Comparison of ENCODE assay signal across 13 cellular contexts in the genomic region with DNA sequence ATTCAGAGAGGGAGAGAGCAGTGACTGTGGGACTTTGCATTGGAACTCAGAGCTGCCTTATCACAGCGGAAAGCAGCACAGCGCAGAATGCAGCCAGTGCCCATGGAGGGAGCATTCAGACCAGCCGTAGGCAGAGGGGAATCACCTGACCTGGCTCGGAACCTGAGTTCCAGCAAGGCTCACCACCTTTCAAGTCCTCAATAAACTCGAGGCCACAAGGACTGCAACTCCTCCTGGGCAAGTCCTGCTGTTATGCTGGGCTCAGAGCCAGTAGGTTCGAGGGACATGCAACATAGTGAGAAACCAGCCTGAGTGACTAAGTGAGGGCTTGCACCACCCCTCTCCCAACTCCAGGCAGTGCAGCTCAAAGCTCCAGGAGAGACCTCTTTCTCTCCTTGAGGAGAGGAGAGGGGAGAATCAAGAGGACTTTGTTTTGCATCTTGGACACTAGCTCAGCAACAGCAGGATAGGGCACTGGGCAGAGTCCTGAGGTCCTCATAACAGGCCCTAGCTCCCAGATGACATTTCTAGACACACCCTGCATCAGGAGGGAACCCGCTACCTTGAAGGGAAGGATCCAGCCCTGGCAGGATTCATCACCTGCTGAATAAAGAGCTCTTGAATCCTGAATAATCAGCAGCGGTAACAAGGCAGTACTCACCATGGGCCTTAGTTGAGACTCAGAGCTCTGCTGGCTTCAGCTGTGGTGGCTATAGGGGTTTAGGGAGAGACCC.
DNase-seq lines count a peak whose midpoint lies in the region; ATAC-seq and TF ChIP-seq lines count a peak whose summit lies in the region.
"Had no signal": no experiment of that assay in that cellular context is flagged by ENCODE, and none has a peak within 500 bp of the region (broad histone marks: within the 10 kb centered on the region; RNA-seq: fewer than 3 reads in every experiment).

No MANE protein-coding gene starts in this region.

- peak overlapping the region; percentile 32; the same call in 1 of the 2 replicates for H2BK120ac ChIP-seq in IMR-90 (ENCODE audit: low read depth, low read length)

- H3K36me3 ChIP-seq in IMR-90 (ENCODE audit: control insufficient read depth, insufficient read depth, low read length): no peaks in the 10 kb centered on the region

- H3K4me3 ChIP-seq in IMR-90 (ENCODE audit: insufficient read depth, low read depth, low read length): no peak overlapping the region
- H3K4me3 ChIP-seq in epithelial cell of esophagus (ENCODE audit: low read length): no peak overlapping the region

- BruUV-seq in IMR-90 (replicated peaks; lab: Mats Ljungman, UMichigan): no TSS peak

- no peak overlapping the region for H3K9ac ChIP-seq in IMR-90 (ENCODE audit: low read depth, low read length)

- H3K4ac ChIP-seq in IMR-90 (ENCODE audit: low read depth, low read length): peak overlapping the region; percentile 55

- in situ Hi-C loops in IMR-90 (cut with MboI; ENCODE audit: low sequenced_read_pairs): no loop called here

- H2AK5ac ChIP-seq in IMR-90 (ENCODE audit: low read depth, low read length): peak overlapping the region; percentile 59; the same call in 1 of the 2 replicates

- H3K27me3 ChIP-seq in IMR-90 (ENCODE audit: control insufficient read depth, insufficient read depth, low read length): peaks cover 13% of the 10 kb centered on the region

- CTCF ChIA-PET in IMR-90 (lab: Yijun Ruan, JAX): no interaction called here

- H2BK5ac ChIP-seq in IMR-90 (ENCODE audit: low read depth, low read length, poor library complexity, severe bottlenecking): no peak overlapping the region

- peaks cover 11% of the 10 kb centered on the region for H3K4me1 ChIP-seq in IMR-90 (ENCODE audit: control insufficient read depth, insufficient read depth, low read length)

- no peaks in the 10 kb centered on the region for H3K79me1 ChIP-seq in IMR-90 (ENCODE audit: low read depth in 1 of 2, low read length in 2 of 2)

- POLR2A ChIA-PET in IMR-90 (lab: Charles Lee; ENCODE audit: unreplicated experiment): no interaction called here

- no peak overlapping the region for H4K5ac ChIP-seq in IMR-90 (ENCODE audit: low read depth, low read length)

- TF ChIP-seq CTCF in IMR-90 (conservative IDR thresholded peaks at IDR 0.05; ENCODE audit: low read depth, low read length) (no peak), epithelial cell of esophagus (IDR thresholded peaks at IDR 0.05; ENCODE audit: insufficient read depth, low read depth, low read length, missing control alignments) (peak; percentile 16)

- H3K9me1 ChIP-seq in IMR-90 (ENCODE audit: insufficient read depth, low read length): peaks cover 15% of the 10 kb centered on the region

- peaks cover 8% of the 10 kb centered on the region; the same call in 1 of the 2 replicates for H3K9me3 ChIP-seq in IMR-90 (ENCODE audit: control insufficient read depth, insufficient read depth, low read length)

- no peaks in the 10 kb centered on the region for H4K20me1 ChIP-seq in IMR-90 (ENCODE audit: insufficient read depth, low read length)

- no peak for TF ChIP-seq RAD21 in IMR-90 (IDR thresholded peaks at IDR 0.05; ENCODE audit: low read length)

- H2BK20ac ChIP-seq in IMR-90 (ENCODE audit: low read depth, low read length): peak overlapping the region; percentile 29; the same call in 1 of the 2 replicates

- no peak overlapping the region for H2AK9ac ChIP-seq in IMR-90 (replicated peaks; ENCODE audit: low read depth, low read length, poor library complexity)

- H3K27ac ChIP-seq in IMR-90 (ENCODE audit: insufficient read depth, low read length): no peak overlapping the region

- H2BK15ac ChIP-seq in IMR-90 (ENCODE audit: low read depth, low read length): peak overlapping the region; percentile 52; the same call in 1 of the 3 replicates

- no peak overlapping the region for H3K56ac ChIP-seq in IMR-90 (ENCODE audit: extremely low read depth, insufficient read depth, low read length)

- ATAC-seq in IMR-90 (ENCODE audit: low read depth) (peak; percentile 68), GM21786 (IDR thresholded peaks at IDR 0.05; ENCODE audit: unreplicated experiment) (no peak)
- ATAC-seq: stimulated activated naive CD8-positive, alpha-beta T cell treated with anti-CD3 and anti-CD28 coated beads, Interleukin-15, amount 100 ng/mL, for 72 hours had no signal

- H4K91ac ChIP-seq in IMR-90 (ENCODE audit: insufficient read depth, low read depth, low read length): 0 out of 2 replicates have a peak overlapping the region, but pooled peaks have one; percentile 4

- H3K18ac ChIP-seq in IMR-90 (ENCODE audit: low read depth, low read length): no peak overlapping the region

- no peak overlapping the region for H4K8ac ChIP-seq in IMR-90 (ENCODE audit: low read depth in 2 of 2, low read length in 2 of 2)

- H3K14ac ChIP-seq in IMR-90 (replicated peaks; ENCODE audit: low read depth, low read length): 0 out of 2 replicates have a peak overlapping the region, but pooled peaks have one; percentile 35

- no peak overlapping the region for H3K4me2 ChIP-seq in IMR-90 (ENCODE audit: low read depth, low read length)

- no peak overlapping the region for H3K23ac ChIP-seq in IMR-90 (ENCODE audit: low read depth, low read length)

- no peak for TF ChIP-seq POLR2A in IMR-90 (IDR thresholded peaks at IDR 0.05; ENCODE audit: low read depth, low read length)

- dilution Hi-C loops in IMR-90 (cut with HindIII; ENCODE audit: low sequenced_read_pairs, unreplicated experiment): no loop called here

- WGBS in IMR-90 (ENCODE audit: extremely low coverage in 2 of 2, insufficient read length in 1 of 2), 2 experiments: 100% methylated on average over 2 of the region's 8 CpGs; no CpG with 5 or more reads in 1 of the 2 experiments

- H2AFZ ChIP-seq in IMR-90 (replicated peaks; ENCODE audit: low read length, poor library complexity): peak overlapping the region; percentile 34

- DNase-seq in EH (ENCODE audit: low read depth): peak; percentile 66
- DNase-seq in IMR-90: peak; percentile 75
- DNase-seq in epithelial cell of esophagus (ENCODE audit: low read depth): peak; percentile 71
- peak; percentile 77 for DNase-seq in myocyte (ENCODE audit: low read depth)
- DNase-seq in MV-4-11 (lab: John Stamatoyannopoulos, UW): no peak
- no peak for DNase-seq in HT-29 (ENCODE audit: low spot score)
- DNase-seq: COR-L47; hypothalamus; NCI-H1436 treated with DMSO at 0.1 percent for 48 hours; NK-92 treated with Interleukin-12 subunit alpha and Interleukin-12 subunit beta, amount 100 ng/mL, for 24 hours; stimulated activated CD4-positive, alpha-beta T cell treated with anti-CD3 and anti-CD28 coated beads, Interleukin-4, amount 100 ng/mL, for 4 hours; stimulated activated naive CD8-positive, alpha-beta T cell treated with anti-CD3 and anti-CD28 coated beads, Interleukin-15, amount 100 ng/mL, for 72 hours had no signal

- intact Hi-C loops in IMR-90 (cut with micrococcal nuclease): no loop called here

TF ChIP-seq in IMR-90, 13 proteins besides CTCF, POLR2A, EP300 and RAD21:
- TF ChIP-seq MXI1 (IDR thresholded peaks at IDR 0.05; ENCODE audit: borderline replicate concordance, low read depth, low read length) (no peak), RCOR1 (IDR thresholded peaks at IDR 0.05; ENCODE audit: insufficient replicate concordance, low read length) (no peak), BHLHE40 (IDR thresholded peaks at IDR 0.05; ENCODE audit: low read depth, low read length) (no peak), CEBPB (IDR thresholded peaks at IDR 0.05; ENCODE audit: low read depth, low read length) (peak; percentile 49)
- TF ChIP-seq, protein P1, sequence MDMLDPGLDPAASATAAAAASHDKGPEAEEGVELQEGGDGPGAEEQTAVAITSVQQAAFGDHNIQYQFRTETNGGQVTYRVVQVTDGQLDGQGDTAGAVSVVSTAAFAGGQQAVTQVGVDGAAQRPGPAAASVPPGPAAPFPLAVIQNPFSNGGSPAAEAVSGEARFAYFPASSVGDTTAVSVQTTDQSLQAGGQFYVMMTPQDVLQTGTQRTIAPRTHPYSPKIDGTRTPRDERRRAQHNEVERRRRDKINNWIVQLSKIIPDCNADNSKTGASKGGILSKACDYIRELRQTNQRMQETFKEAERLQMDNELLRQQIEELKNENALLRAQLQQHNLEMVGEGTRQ (IDR thresholded peaks at IDR 0.05; ENCODE audit: low read depth, low read length): no peak
TF ChIP-seq in IMR-90: peak in this region for 1.

Comparison
In these comparisons a context has a peak if more than half of its experiments do, and no peak if none do; other contexts are left out.
1. DNase-seq: peak in EH (single experiment), IMR-90 (single experiment), epithelial cell of esophagus (single experiment) and myocyte (single experiment); none in MV-4-11 (single experiment) and HT-29 (single experiment).